In the genomic region with DNA sequence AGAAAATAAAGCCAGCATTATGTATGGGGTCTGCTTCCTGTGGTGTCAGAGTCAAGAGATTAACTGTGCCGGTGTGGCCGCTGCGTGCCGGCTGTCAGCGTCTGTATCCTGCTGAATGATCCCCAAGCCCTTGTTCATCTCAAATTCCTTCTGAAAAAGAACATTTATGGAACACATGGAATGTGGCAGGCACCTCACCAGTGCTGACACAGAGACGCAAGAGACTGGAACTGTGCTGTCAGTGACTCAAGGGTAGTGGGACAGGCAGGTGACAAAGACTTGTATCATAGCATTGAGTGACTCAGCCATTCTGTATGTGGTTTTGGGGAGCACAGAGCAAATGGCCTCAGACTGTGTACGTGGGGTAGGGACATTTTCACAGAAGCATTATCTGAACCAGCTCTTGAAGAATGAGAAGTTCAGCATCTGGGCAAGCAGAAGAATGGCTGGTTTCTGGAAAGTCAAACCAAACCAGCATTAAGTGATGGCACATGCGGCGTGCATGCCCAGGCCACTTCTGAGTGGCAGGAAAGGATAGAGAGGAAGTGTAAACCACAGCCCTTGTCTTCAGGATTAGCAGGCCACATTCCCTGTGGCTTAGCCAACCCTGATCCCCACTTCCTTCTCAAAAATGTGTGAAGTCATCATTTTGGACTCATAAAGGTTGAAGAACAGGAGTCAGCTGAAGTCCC, we compare ENCODE assay signal across 9 cellular contexts. TPM values are rescaled to one million over a fixed set of nuclear protein-coding genes. Genes with fewer than 3 reads are reported as not detected.
DNase-seq lines count a peak whose midpoint lies in the region; ATAC-seq, FAIRE-seq and TF ChIP-seq lines count a peak whose summit lies in the region.
"Had no signal": no experiment of that assay in that cellular context is flagged by ENCODE, and none has a peak within 500 bp of the region (broad histone marks: within the 10 kb centered on the region; RNA-seq: fewer than 3 reads in every experiment).

No MANE protein-coding gene starts in this region.

- H3K9me3 Mint-ChIP-seq in CD8-positive, alpha-beta T cell = no peaks in the 10 kb centered on the region

- H4K20me1 ChIP-seq in BLaER1 = no peaks in the 10 kb centered on the region

- DNase-seq in UCSD-AML1 (lab: John Stamatoyannopoulos, UW; ENCODE audit: unreplicated experiment) = peak; percentile 33
- DNase-seq in myocyte (ENCODE audit: low read depth) = peak; percentile 86
- no peak for DNase-seq in GM12891 (ENCODE audit: insufficient read length, low spot score)
- DNase-seq in CD8-positive, alpha-beta T cell = no peak
- DNase-seq: right cardiac atrium had no signal

- POLR2A ChIA-PET in CD8-positive, alpha-beta T cell (lab: Charles Lee) = no interaction called here

- no peak overlapping the region for H3K4me3 ChIP-seq in BLaER1
- H3K4me3 ChIP-seq in CD8-positive, alpha-beta T cell (ENCODE audit: low read depth, low read length) = no peak overlapping the region

- H3K4me2 ChIP-seq in BLaER1 = peak overlapping the region; percentile 20; the same call in 1 of the 2 replicates

- no peak overlapping the region for H3K4me3 Mint-ChIP-seq in CD8-positive, alpha-beta T cell

- H3K4me1 Mint-ChIP-seq in CD8-positive, alpha-beta T cell (ENCODE audit: low read depth) = peaks cover 5% of the 10 kb centered on the region

- intact Hi-C loops in CD8-positive, alpha-beta T cell (cut with DNase I, micrococcal nuclease) = no loop called here

- H3K36me3 Mint-ChIP-seq in CD8-positive, alpha-beta T cell = no peaks in the 10 kb centered on the region

- no peak overlapping the region for H3K9ac ChIP-seq in BLaER1

- no peak for TF ChIP-seq POLR2A in GM12891 (IDR thresholded peaks at IDR 0.05; ENCODE audit: low read depth, low read length)

- peaks cover 8% of the 10 kb centered on the region for H3K4me1 ChIP-seq in BLaER1
- H3K4me1 ChIP-seq in CD8-positive, alpha-beta T cell (ENCODE audit: insufficient read depth, low read length) = no peaks in the 10 kb centered on the region

- no peak for TF ChIP-seq CTCF in CD8-positive, alpha-beta T cell (IDR thresholded peaks at IDR 0.05)

- no peaks in the 10 kb centered on the region for H3K9me3 ChIP-seq in BLaER1
- no peaks in the 10 kb centered on the region for H3K9me3 ChIP-seq in CD8-positive, alpha-beta T cell (ENCODE audit: low read length)

- CTCF ChIA-PET in CD8-positive, alpha-beta T cell (lab: Charles Lee) = no interaction called here

- no peak overlapping the region for H3K27ac Mint-ChIP-seq in CD8-positive, alpha-beta T cell

- no peak overlapping the region for H3K27ac ChIP-seq in BLaER1
- H3K27ac ChIP-seq in CD8-positive, alpha-beta T cell (ENCODE audit: low read depth, low read length) = no peak overlapping the region

- H3K27me3 ChIP-seq in BLaER1 = no peaks in the 10 kb centered on the region
- no peaks in the 10 kb centered on the region for H3K27me3 ChIP-seq in CD8-positive, alpha-beta T cell (ENCODE audit: insufficient read depth, low read length)

- no peak for FAIRE-seq in GM12891 (lab: Jason Lieb, UNC)

- no peaks in the 10 kb centered on the region for H3K36me3 ChIP-seq in BLaER1
- no peaks in the 10 kb centered on the region for H3K36me3 ChIP-seq in CD8-positive, alpha-beta T cell (ENCODE audit: insufficient read depth, low read length)

- peaks cover 15% of the 10 kb centered on the region for H3K27me3 Mint-ChIP-seq in CD8-positive, alpha-beta T cell (ENCODE audit: low read depth)

- ATAC-seq in HG02798 (IDR thresholded peaks at IDR 0.05; ENCODE audit: poor library complexity, unreplicated experiment) (peak; percentile 54), GM18873 (IDR thresholded peaks at IDR 0.05; ENCODE audit: low FRiP score, unreplicated experiment) (no peak), GM19397 (IDR thresholded peaks at IDR 0.05; ENCODE audit: unreplicated experiment) (no peak)
- no peak for ATAC-seq in CD8-positive, alpha-beta T cell

TF ChIP-seq in GM12891, 5 proteins besides CTCF, POLR2A, EP300 and RAD21:
- TF ChIP-seq TAF1 (IDR thresholded peaks at IDR 0.05; ENCODE audit: low read depth, low read length) (no peak), SPI1 (IDR thresholded peaks at IDR 0.05; ENCODE audit: low read depth, low read length) (no peak), PAX5 (IDR thresholded peaks at IDR 0.05; ENCODE audit: insufficient read depth, low read length, severe bottlenecking) (no peak), POLR2AphosphoS5 (IDR thresholded peaks at IDR 0.05; ENCODE audit: low read depth, low read length) (no peak), POU2F2 (IDR thresholded peaks at IDR 0.05; ENCODE audit: low read depth, low read length) (no peak)

RNA-seq across cellular contexts. Expression of a gene that starts 54.0 kb away (rescaled TPM):
- total RNA-seq in myocyte = 5.7 and 6.1 TPM in 2 replicates
- polyA plus RNA-seq in myocyte (2012) = 6.7 TPM
- 0.01 TPM for polyA plus RNA-seq in GM12891 (2012; ENCODE audit: low read depth, missing spikeins)
- 100 to 1,000 TPM; 197 to 201 TPM for total RNA-seq in CD8-positive, alpha-beta T cell

Comparison
In these comparisons a context has a peak if more than half of its experiments do, and no peak if none do; other contexts are left out.
1. DNase-seq: peak in UCSD-AML1 (single experiment) and myocyte (single experiment); none in GM12891 (single experiment) and CD8-positive, alpha-beta T cell (0 of 7).
2. RNA of a gene that starts 54.0 kb away (total RNA-seq): 197 to 201 TPM in CD8-positive, alpha-beta T cell; 5.7 to 6.1 TPM in myocyte; every median in the first group is over 10 times any median in the second.